Comparison of ENCODE assay signal across 15 cellular contexts in genomic region chr2:170218456-170218855, GRCh38. TPM values are rescaled to one million over a fixed set of nuclear protein-coding genes. Genes with fewer than 3 reads are reported as not detected.
A peak's percentile ranks its signal among the peaks of the same experiment; 100 is the strongest.
DNase-seq lines count a peak whose midpoint lies in the region; FAIRE-seq and TF ChIP-seq lines count a peak whose summit lies in the region.
"Had no signal": no experiment of that assay in that cellular context is flagged by ENCODE, and none has a peak within 500 bp of the region (broad histone marks: within the 10 kb centered on the region; RNA-seq: fewer than 3 reads in every experiment).

No MANE protein-coding gene starts in this region.

- no peaks in the 10 kb centered on the region for H3K9me3 ChIP-seq in neuronal stem cell (replicated peaks in 1 of 2; ENCODE audit: control insufficient read depth in 2 of 2, insufficient read depth in 1 of 2, low read depth in 1 of 2, low read length in 2 of 2)
- H3K9me3 ChIP-seq: left ventricle myocardium inferior had no signal

- no peak overlapping the region for H2AFZ ChIP-seq in neuronal stem cell (ENCODE audit: low read length)
- H2AFZ ChIP-seq: parathyroid adenoma had no signal

- H3K4me3 ChIP-seq in neuronal stem cell (ENCODE audit: low read length in 2 of 2) = no peak overlapping the region
- H3K4me3 ChIP-seq: left ventricle myocardium inferior had no signal

- H3K4me2 ChIP-seq in neuronal stem cell (ENCODE audit: insufficient read depth, low read length, poor library complexity, severe bottlenecking) = no peak overlapping the region

- peaks cover 10 to 17% of the 10 kb centered on the region in 2 donors for H3K4me1 ChIP-seq in neuronal stem cell (ENCODE audit: control insufficient read depth in 2 of 2, insufficient read depth in 1 of 2, low read depth in 1 of 2, low read length in 2 of 2)
- H3K4me1 ChIP-seq: parathyroid adenoma had no signal

- no peak overlapping the region for H3K4ac ChIP-seq in neuronal stem cell (ENCODE audit: low read length)

- H2BK12ac ChIP-seq in neuronal stem cell (ENCODE audit: low read length) = no peak overlapping the region

- WGBS in neuronal stem cell (ENCODE audit: extremely low coverage in 2 of 2, insufficient read length in 2 of 2, insufficient replicate concordance in 1 of 2), 2 donors = no CpG with 5 or more reads among the region's 2 CpGs

- no peaks in the 10 kb centered on the region for H3K27me3 ChIP-seq in neuronal stem cell (ENCODE audit: control insufficient read depth in 3 of 3, insufficient read depth in 3 of 3, low read depth in 1 of 3, low read length in 3 of 3)
- H3K27me3 ChIP-seq: foreskin keratinocyte had no signal

- H3K18ac ChIP-seq in neuronal stem cell (ENCODE audit: low read length) = no peak overlapping the region

- no peak overlapping the region for H3K9ac ChIP-seq in neuronal stem cell (ENCODE audit: low read depth, low read length, poor library complexity)
- H3K9ac ChIP-seq: parathyroid adenoma had no signal

- no peak overlapping the region for H2BK15ac ChIP-seq in neuronal stem cell (ENCODE audit: low read length)

- H3K79me1 ChIP-seq in neuronal stem cell (ENCODE audit: low read depth, low read length) = no peaks in the 10 kb centered on the region

- H4K8ac ChIP-seq in neuronal stem cell (ENCODE audit: low read depth, low read length) = no peak overlapping the region

- H2AK5ac ChIP-seq in neuronal stem cell (ENCODE audit: low read depth, low read length) = no peak overlapping the region

- no peaks in the 10 kb centered on the region for H3K36me3 ChIP-seq in neuronal stem cell (replicated peaks in 1 of 2; ENCODE audit: control insufficient read depth in 2 of 2, insufficient read depth in 2 of 2, low read length in 2 of 2)
- H3K36me3 ChIP-seq: left ventricle myocardium inferior had no signal

- FAIRE-seq in islet of Langerhans (lab: Jason Lieb, UNC) = peak; percentile 43
- FAIRE-seq: endometrium had no signal

- H3K14ac ChIP-seq in neuronal stem cell (ENCODE audit: low read length) = no peak overlapping the region

- no peak overlapping the region for H3K27ac ChIP-seq in neuronal stem cell (replicated peaks; ENCODE audit: low read length)
- H3K27ac ChIP-seq: foreskin keratinocyte, left ventricle myocardium inferior, parathyroid adenoma had no signal

- TF ChIP-seq EP300 in Ishikawa (IDR thresholded peaks at IDR 0.05; ENCODE audit: borderline replicate concordance) = no peak

- H2BK120ac ChIP-seq in neuronal stem cell (ENCODE audit: low read depth, low read length) = no peak overlapping the region

- DNase-seq in NCI-H2029 (lab: John Stamatoyannopoulos, UW) (peak; percentile 28), NCI-H82 (lab: John Stamatoyannopoulos, UW) (peak; percentile 52), neuronal stem cell (ENCODE audit: low spot score) (no peak), ACHN (no peak)
- no peak for DNase-seq in activated naive CD4-positive, alpha-beta T cell treated with Interleukin-2 at 50 U/mL for 16 hours
- DNase-seq: activated CD4-positive, CD25-positive, alpha-beta regulatory T cell treated with anti-CD3 and anti-CD28 coated beads, Interleukin-2, amount 50 U/mL, for 72 hours; activated effector memory CD4-positive, alpha-beta T cell treated with anti-CD3 and anti-CD28 coated beads, Interleukin-2, amount 50 U/mL, for 16 hours; foreskin keratinocyte; KBM-7; left ventricle myocardium inferior; stimulated activated CD4-positive, alpha-beta T cell treated with anti-CD3 and anti-CD28 coated beads, Interleukin-4, amount 100 ng/mL, for 4 hours had no signal

- H3K23ac ChIP-seq in neuronal stem cell (ENCODE audit: low read depth, low read length, poor library complexity) = no peak overlapping the region

- in situ Hi-C loops in ACHN (cut with HindIII; ENCODE audit: low pct_ligation_motif_present, low pct_unique_long_range_greater_than_20kb, low sequenced_read_pairs) = no loop called here

- no peak overlapping the region for H2BK5ac ChIP-seq in neuronal stem cell (ENCODE audit: low read length)

- no peak for TF ChIP-seq RAD21 in Ishikawa (IDR thresholded peaks at IDR 0.05; ENCODE audit: low read depth)

- H4K91ac ChIP-seq in neuronal stem cell (ENCODE audit: low read depth, low read length, poor library complexity) = no peak overlapping the region

TF ChIP-seq in Ishikawa, 13 proteins besides CTCF, POLR2A, EP300 and RAD21:
- TF ChIP-seq EGR1 (IDR thresholded peaks at IDR 0.05) (no peak), USF1 (IDR thresholded peaks at IDR 0.05) (no peak), REST (IDR thresholded peaks at IDR 0.05; ENCODE audit: low read depth) (no peak), NFIC (IDR thresholded peaks at IDR 0.05) (peak; percentile 65; the same call in 1 of the 2 replicates), TCF12 (IDR thresholded peaks at IDR 0.05; ENCODE audit: low read depth) (no peak), ZBTB7A (IDR thresholded peaks at IDR 0.05; ENCODE audit: low read depth) (no peak)

RNA-seq across cellular contexts. Expression of gene MYO3B, which starts 40.5 kb away (rescaled TPM):
- 13.5 TPM for polyA plus RNA-seq in neuronal stem cell (2013, experiment 1 of 2)
- polyA plus RNA-seq in neuronal stem cell (2013, experiment 2 of 2) = 13.7 TPM

Comparison
In these comparisons a context has a peak if more than half of its experiments do, and no peak if none do; other contexts are left out.
1. DNase-seq: peak in NCI-H2029 (single experiment) and NCI-H82 (single experiment); none in activated naive CD4-positive, alpha-beta T cell treated with Interleukin-2 at 50 U/mL for 16 hours (single experiment), neuronal stem cell (single experiment) and ACHN (single experiment).